11 cellular contexts compared by ENCODE assay signal in genomic region chr6:86936834-86937218, GRCh38. TPM values are rescaled to one million over a fixed set of nuclear protein-coding genes. Genes with fewer than 3 reads are reported as not detected.
A peak's percentile ranks its signal among the peaks of the same experiment; 100 is the strongest.
DNase-seq lines count a peak whose midpoint lies in the region; ATAC-seq and TF ChIP-seq lines count a peak whose summit lies in the region.
"Had no signal": no experiment of that assay in that cellular context is flagged by ENCODE, and none has a peak within 500 bp of the region (broad histone marks: within the 10 kb centered on the region; RNA-seq: fewer than 3 reads in every experiment).

No MANE protein-coding gene starts in this region.

- no peaks in the 10 kb centered on the region for H4K20me1 ChIP-seq in GM23248 (ENCODE audit: insufficient read depth)

- H2AFZ ChIP-seq in GM23248 = peak overlapping the region; percentile 54

- no peaks in the 10 kb centered on the region for H3K9me3 Mint-ChIP-seq in activated B cell treated with CpG ODN at 0.5 μM for 24 hours

- no peaks in the 10 kb centered on the region for H3K36me3 Mint-ChIP-seq in activated B cell treated with CpG ODN at 0.5 μM for 24 hours (ENCODE audit: low read depth)

- CTCF ChIA-PET in activated B cell treated with CpG ODN at 0.5 μM for 24 hours (lab: Charles Lee) = no interaction called here

- H3F3A ChIP-seq in GM23248 (ENCODE audit: insufficient read depth) = no peaks in the 10 kb centered on the region

- intact Hi-C loops in activated B cell treated with CpG ODN at 0.5 μM for 24 hours (cut with micrococcal nuclease) = no loop called here
- intact Hi-C loops in stomach (cut with DNase I; ENCODE audit: low total_unique reads) = no loop called here

- peaks cover 18% of the 10 kb centered on the region for H3K4me1 Mint-ChIP-seq in activated B cell treated with CpG ODN at 0.5 μM for 24 hours

- no peak for TF ChIP-seq EP300 in stomach (IDR thresholded peaks at IDR 0.05)

- POLR2A ChIA-PET in activated B cell treated with CpG ODN at 0.5 μM for 24 hours (lab: Charles Lee) = no interaction called here

- WGBS in GM23248 (ENCODE audit: low coverage in 1 of 2, low lambda C conversion rate in 2 of 2, missing lambda C conversion rate in 2 of 2), 2 experiments = 3 to 6% methylated on average over 12 of the region's 12 CpGs
- WGBS in stomach, 5 donors = 3 to 7% (median 3%) methylated on average over 12 of the region's 12 CpGs

- H3K9me3 ChIP-seq in GM23248 (ENCODE audit: low read depth) (no peaks in the 10 kb centered on the region), stomach (no peaks in the 10 kb centered on the region)

- no peak overlapping the region for H3K27ac Mint-ChIP-seq in activated B cell treated with CpG ODN at 0.5 μM for 24 hours

- no peak for DNase-seq in GM23248
- DNase-seq in activated B cell treated with CpG ODN at 0.5 μM for 24 hours = no peak
- peak; percentile 88 for DNase-seq in iPS-NIHi7 (ENCODE audit: extremely low spot score)
- DNase-seq in stomach = no peak
- DNase-seq: NK-92 treated with Interleukin-12 subunit alpha and Interleukin-12 subunit beta, amount 100 ng/mL, for 24 hours; stimulated activated naive CD4-positive, alpha-beta T cell treated with Interleukin-2 at 50 U/mL for 16 hours had no signal

- in situ Hi-C loops in GM23248 (cut with MboI) = no loop called here

- no peak for ATAC-seq in activated B cell treated with CpG ODN at 0.5 μM for 24 hours (ENCODE audit: low read depth)
- no peak for ATAC-seq in HG02852 (IDR thresholded peaks at IDR 0.05; ENCODE audit: unreplicated experiment)
- ATAC-seq in GM21390 (IDR thresholded peaks at IDR 0.05; ENCODE audit: unreplicated experiment) = no peak
- no peak for ATAC-seq in GM21515 (IDR thresholded peaks at IDR 0.05; ENCODE audit: unreplicated experiment)

- H3K27ac ChIP-seq in GM23248 = no peak overlapping the region
- peak overlapping the region; percentile 69 to 72 (median 71) for H3K27ac ChIP-seq in stomach

- H3K4me2 ChIP-seq in GM23248 (ENCODE audit: unreplicated experiment) = peak overlapping the region; percentile 68

- H3K9ac ChIP-seq in GM23248 = no peak overlapping the region

- H3K9me2 ChIP-seq in GM23248 (ENCODE audit: insufficient read depth) = no peaks in the 10 kb centered on the region

- peaks cover 23% of the 10 kb centered on the region for H3K27me3 ChIP-seq in GM23248 (replicated peaks; ENCODE audit: insufficient read depth)
- peaks cover 0 to 30% (median 13%) of the 10 kb centered on the region in 3 donors for H3K27me3 ChIP-seq in stomach

- peak overlapping the region; percentile 65 for H3K4me3 Mint-ChIP-seq in activated B cell treated with CpG ODN at 0.5 μM for 24 hours

- H3K27me3 Mint-ChIP-seq in activated B cell treated with CpG ODN at 0.5 μM for 24 hours = peaks cover 53% of the 10 kb centered on the region

- H3K79me2 ChIP-seq in GM23248 (ENCODE audit: insufficient read depth) = no peaks in the 10 kb centered on the region

- no peaks in the 10 kb centered on the region for H3K4me1 ChIP-seq in GM23248 (ENCODE audit: insufficient read depth)
- H3K4me1 ChIP-seq in stomach = peaks cover 0 to 24% (median 15%) of the 10 kb centered on the region in 4 donors

- H3K4me3 ChIP-seq in GM23248 = peak overlapping the region; percentile 44; the same call in 1 of the 2 replicates
- peak overlapping the region; percentile 46 to 53 (median 51) for H3K4me3 ChIP-seq in stomach

- H3K36me3 ChIP-seq in GM23248 (ENCODE audit: low read depth) (no peaks in the 10 kb centered on the region), stomach (no peaks in the 10 kb centered on the region)

- TF ChIP-seq POLR2A in stomach (IDR thresholded peaks at IDR 0.05) = no peak

- no peak for TF ChIP-seq CTCF in activated B cell treated with CpG ODN at 0.5 μM for 24 hours (IDR thresholded peaks at IDR 0.05)
- TF ChIP-seq CTCF in stomach (IDR thresholded peaks at IDR 0.05) = peak in 1 of 7 experiments; percentile 44

RNA-seq across cellular contexts. Expression of gene HTR1E, which starts 0.5 kb away (rescaled TPM):
- total RNA-seq in GM23248 (2014; rRNA removed; shearing (Covaris generic)) = not detected in 2 replicates
- polyA plus RNA-seq in GM23248 (2016; fragmentation: Nextera tagmentation; extraction: Ambion mirVana) (not detected in 2 replicates), stomach (1 to 10 TPM in 1 of 3 donors, under 1 TPM in 2; 0.43 to 1.4 (median 0.68) TPM)
- total RNA-seq in activated B cell treated with CpG ODN at 0.5 μM for 24 hours (not detected in 2 replicates), stomach (1 to 10 TPM in 1 of 5 donors, under 1 TPM in 1, not detected in 3; 0.18 to 4.1 TPM)
- total RNA-seq: kidney epithelial cell, M059J had no signal
